In the genomic region with DNA sequence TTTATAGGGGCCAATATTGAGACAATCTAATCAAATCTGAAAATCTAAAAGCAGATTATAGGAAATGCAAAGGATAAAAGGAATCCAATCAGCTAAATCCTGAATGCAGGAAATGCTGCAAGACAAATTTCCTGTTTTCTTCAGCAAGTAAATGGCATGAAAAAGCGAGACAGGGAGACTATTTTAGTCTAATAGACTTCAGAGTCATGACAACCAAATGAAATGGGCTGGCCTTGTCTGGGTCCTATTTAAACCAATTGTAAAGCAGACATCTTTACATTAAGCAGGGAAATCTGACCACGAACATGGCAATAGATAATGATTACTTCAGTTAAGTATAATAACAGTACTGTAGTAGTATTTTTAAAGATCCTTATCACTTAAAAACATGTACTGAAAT, we compare ENCODE assay signal across 1 cellular context.
TF ChIP-seq lines count a peak whose summit lies in the region.

No MANE protein-coding gene starts in this region.

TF ChIP-seq in GM12878, 131 proteins besides CTCF, POLR2A, EP300 and RAD21:
- no peak for TF ChIP-seq PML (IDR thresholded peaks at IDR 0.05; ENCODE audit: low read length)
- TF ChIP-seq, protein P1, sequence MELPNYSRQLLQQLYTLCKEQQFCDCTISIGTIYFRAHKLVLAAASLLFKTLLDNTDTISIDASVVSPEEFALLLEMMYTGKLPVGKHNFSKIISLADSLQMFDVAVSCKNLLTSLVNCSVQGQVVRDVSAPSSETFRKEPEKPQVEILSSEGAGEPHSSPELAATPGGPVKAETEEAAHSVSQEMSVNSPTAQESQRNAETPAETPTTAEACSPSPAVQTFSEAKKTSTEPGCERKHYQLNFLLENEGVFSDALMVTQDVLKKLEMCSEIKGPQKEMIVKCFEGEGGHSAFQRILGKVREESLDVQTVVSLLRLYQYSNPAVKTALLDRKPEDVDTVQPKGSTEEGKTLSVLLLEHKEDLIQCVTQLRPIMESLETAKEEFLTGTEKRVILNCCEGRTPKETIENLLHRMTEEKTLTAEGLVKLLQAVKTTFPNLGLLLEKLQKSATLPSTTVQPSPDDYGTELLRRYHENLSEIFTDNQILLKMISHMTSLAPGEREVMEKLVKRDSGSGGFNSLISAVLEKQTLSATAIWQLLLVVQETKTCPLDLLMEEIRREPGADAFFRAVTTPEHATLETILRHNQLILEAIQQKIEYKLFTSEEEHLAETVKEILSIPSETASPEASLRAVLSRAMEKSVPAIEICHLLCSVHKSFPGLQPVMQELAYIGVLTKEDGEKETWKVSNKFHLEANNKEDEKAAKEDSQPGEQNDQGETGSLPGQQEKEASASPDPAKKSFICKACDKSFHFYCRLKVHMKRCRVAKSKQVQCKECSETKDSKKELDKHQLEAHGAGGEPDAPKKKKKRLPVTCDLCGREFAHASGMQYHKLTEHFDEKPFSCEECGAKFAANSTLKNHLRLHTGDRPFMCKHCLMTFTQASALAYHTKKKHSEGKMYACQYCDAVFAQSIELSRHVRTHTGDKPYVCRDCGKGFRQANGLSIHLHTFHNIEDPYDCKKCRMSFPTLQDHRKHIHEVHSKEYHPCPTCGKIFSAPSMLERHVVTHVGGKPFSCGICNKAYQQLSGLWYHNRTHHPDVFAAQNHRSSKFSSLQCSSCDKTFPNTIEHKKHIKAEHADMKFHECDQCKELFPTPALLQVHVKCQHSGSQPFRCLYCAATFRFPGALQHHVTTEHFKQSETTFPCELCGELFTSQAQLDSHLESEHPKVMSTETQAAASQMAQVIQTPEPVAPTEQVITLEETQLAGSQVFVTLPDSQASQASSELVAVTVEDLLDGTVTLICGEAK (IDR thresholded peaks at IDR 0.05; ENCODE audit: borderline replicate concordance): no peak
TF ChIP-seq in GM12878: peak in this region for 0.
